ENCODE assay signal across 1 cellular context in the genomic region with DNA sequence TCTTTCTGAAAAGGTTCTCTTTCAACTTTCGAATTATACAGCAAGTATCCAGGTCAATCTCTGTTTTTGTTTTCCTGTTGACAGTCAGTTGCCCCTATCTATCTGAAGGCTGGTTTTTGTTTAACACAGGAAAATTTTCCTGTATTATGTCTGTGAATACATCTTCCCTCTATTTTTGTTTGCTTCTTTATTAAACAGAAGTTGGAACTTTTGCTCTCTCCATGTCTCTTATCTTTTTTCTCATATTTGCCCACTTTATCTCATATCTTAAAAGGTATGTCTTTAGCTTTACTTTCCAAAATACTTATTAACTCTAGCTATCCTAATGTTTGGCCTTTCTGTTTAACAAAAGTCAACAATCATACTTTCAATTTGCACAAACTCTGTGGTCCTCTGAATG.
TF ChIP-seq lines count a peak whose summit lies in the region.

No MANE protein-coding gene starts in this region.

TF ChIP-seq in HepG2, 621 proteins besides CTCF, POLR2A, EP300 and RAD21:
- TF ChIP-seq BCL6 (CRISPR knock-in tag; IDR thresholded peaks at IDR 0.05) = peak; percentile 59
- peak; percentile 89 for TF ChIP-seq GFI1 (CRISPR knock-in tag; IDR thresholded peaks at IDR 0.05; ENCODE audit: borderline replicate concordance)
- no peak for TF ChIP-seq TFAP4 (IDR thresholded peaks at IDR 0.05; ENCODE audit: borderline replicate concordance, low read depth)
- TF ChIP-seq NCOA2 (CRISPR knock-in tag; IDR thresholded peaks at IDR 0.05) = peak; percentile 60; the same call in 1 of the 2 replicates
- TF ChIP-seq GATA4 (IDR thresholded peaks at IDR 0.05; ENCODE audit: borderline replicate concordance, low read depth) = peak; percentile 51; the same call in 1 of the 2 replicates
- TF ChIP-seq ZNF570 (CRISPR knock-in tag; IDR thresholded peaks at IDR 0.05; ENCODE audit: borderline replicate concordance) = peak; percentile 100
- TF ChIP-seq HNF1A (IDR thresholded peaks at IDR 0.05; ENCODE audit: low read depth) = no peak
- peak; percentile 22; the same call in 1 of the 2 replicates for TF ChIP-seq HNF1A (CRISPR knock-in tag; IDR thresholded peaks at IDR 0.05; ENCODE audit: borderline replicate concordance)
- peak; percentile 69; the same call in 1 of the 2 replicates for TF ChIP-seq FOXJ3 (CRISPR knock-in tag; IDR thresholded peaks at IDR 0.05; ENCODE audit: borderline replicate concordance)
- no peak for TF ChIP-seq RARG (CRISPR knock-in tag; IDR thresholded peaks at IDR 0.05; ENCODE audit: low read depth)
- TF ChIP-seq TCF7 (IDR thresholded peaks at IDR 0.05; ENCODE audit: low read depth) = peak; percentile 18; the same call in 1 of the 2 replicates
- peak; percentile 35; the same call in 1 of the 2 replicates for TF ChIP-seq ZNF503 (CRISPR knock-in tag; IDR thresholded peaks at IDR 0.05)
- TF ChIP-seq FOXP1 (IDR thresholded peaks at IDR 0.05) = no peak
- peak; percentile 55; the same call in 1 of the 2 replicates for TF ChIP-seq FOXP1 (CRISPR knock-in tag; IDR thresholded peaks at IDR 0.05)
- TF ChIP-seq KAT8 (CRISPR knock-in tag; IDR thresholded peaks at IDR 0.05) = 0 out of 2 replicates have a peak, but pooled peaks have one; percentile 19
- TF ChIP-seq NCOA1 (CRISPR knock-in tag; IDR thresholded peaks at IDR 0.05) = no peak
- TF ChIP-seq GATAD2A (CRISPR knock-in tag; IDR thresholded peaks at IDR 0.05) = peak; percentile 27; the same call in 1 of the 2 replicates
- TF ChIP-seq ISL2 (CRISPR knock-in tag; IDR thresholded peaks at IDR 0.05) = peak; percentile 85
- peak; percentile 85 for TF ChIP-seq FOXP4 (CRISPR knock-in tag; IDR thresholded peaks at IDR 0.05)
- TF ChIP-seq PAXIP1 (CRISPR knock-in tag; conservative IDR thresholded peaks at IDR 0.05) = peak; percentile 62; the same call in 1 of the 2 replicates
- TF ChIP-seq, protein P1, sequence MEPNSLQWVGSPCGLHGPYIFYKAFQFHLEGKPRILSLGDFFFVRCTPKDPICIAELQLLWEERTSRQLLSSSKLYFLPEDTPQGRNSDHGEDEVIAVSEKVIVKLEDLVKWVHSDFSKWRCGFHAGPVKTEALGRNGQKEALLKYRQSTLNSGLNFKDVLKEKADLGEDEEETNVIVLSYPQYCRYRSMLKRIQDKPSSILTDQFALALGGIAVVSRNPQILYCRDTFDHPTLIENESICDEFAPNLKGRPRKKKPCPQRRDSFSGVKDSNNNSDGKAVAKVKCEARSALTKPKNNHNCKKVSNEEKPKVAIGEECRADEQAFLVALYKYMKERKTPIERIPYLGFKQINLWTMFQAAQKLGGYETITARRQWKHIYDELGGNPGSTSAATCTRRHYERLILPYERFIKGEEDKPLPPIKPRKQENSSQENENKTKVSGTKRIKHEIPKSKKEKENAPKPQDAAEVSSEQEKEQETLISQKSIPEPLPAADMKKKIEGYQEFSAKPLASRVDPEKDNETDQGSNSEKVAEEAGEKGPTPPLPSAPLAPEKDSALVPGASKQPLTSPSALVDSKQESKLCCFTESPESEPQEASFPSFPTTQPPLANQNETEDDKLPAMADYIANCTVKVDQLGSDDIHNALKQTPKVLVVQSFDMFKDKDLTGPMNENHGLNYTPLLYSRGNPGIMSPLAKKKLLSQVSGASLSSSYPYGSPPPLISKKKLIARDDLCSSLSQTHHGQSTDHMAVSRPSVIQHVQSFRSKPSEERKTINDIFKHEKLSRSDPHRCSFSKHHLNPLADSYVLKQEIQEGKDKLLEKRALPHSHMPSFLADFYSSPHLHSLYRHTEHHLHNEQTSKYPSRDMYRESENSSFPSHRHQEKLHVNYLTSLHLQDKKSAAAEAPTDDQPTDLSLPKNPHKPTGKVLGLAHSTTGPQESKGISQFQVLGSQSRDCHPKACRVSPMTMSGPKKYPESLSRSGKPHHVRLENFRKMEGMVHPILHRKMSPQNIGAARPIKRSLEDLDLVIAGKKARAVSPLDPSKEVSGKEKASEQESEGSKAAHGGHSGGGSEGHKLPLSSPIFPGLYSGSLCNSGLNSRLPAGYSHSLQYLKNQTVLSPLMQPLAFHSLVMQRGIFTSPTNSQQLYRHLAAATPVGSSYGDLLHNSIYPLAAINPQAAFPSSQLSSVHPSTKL (CRISPR knock-in tag; IDR thresholded peaks at IDR 0.05) = peak; percentile 13; the same call in 1 of the 2 replicates
- TF ChIP-seq FOXA1 (IDR thresholded peaks at IDR 0.05) = no peak
- TF ChIP-seq FOXA1 (CRISPR knock-in tag; IDR thresholded peaks at IDR 0.05) = 0 out of 2 replicates have a peak, but pooled peaks have one; percentile 17
- no peak for TF ChIP-seq FOXA3 (CRISPR knock-in tag; IDR thresholded peaks at IDR 0.05)
- TF ChIP-seq, protein P2, sequence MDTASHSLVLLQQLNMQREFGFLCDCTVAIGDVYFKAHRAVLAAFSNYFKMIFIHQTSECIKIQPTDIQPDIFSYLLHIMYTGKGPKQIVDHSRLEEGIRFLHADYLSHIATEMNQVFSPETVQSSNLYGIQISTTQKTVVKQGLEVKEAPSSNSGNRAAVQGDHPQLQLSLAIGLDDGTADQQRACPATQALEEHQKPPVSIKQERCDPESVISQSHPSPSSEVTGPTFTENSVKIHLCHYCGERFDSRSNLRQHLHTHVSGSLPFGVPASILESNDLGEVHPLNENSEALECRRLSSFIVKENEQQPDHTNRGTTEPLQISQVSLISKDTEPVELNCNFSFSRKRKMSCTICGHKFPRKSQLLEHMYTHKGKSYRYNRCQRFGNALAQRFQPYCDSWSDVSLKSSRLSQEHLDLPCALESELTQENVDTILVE (CRISPR knock-in tag; IDR thresholded peaks at IDR 0.05) = no peak
TF ChIP-seq in HepG2: peak in this region for 17.
